1 cellular context compared by ENCODE assay signal in genomic region chr1:100036718-100037664, GRCh38.
TF ChIP-seq lines count a peak whose summit lies in the region.

No MANE protein-coding gene starts in this region.

TF ChIP-seq in GM23338, 12 proteins besides CTCF, POLR2A, EP300 and RAD21 (continued from another document):
- TF ChIP-seq ZNF462 (CRISPR knock-in tag; IDR thresholded peaks at IDR 0.05) (no peak), ZNF114 (CRISPR knock-in tag; IDR thresholded peaks at IDR 0.05) (no peak), CREB1 (CRISPR knock-in tag; IDR thresholded peaks at IDR 0.05; ENCODE audit: low read depth) (no peak), POLR2AphosphoS5 (IDR thresholded peaks at IDR 0.05; ENCODE audit: low read depth) (no peak), ETS1 (IDR thresholded peaks at IDR 0.05) (no peak), NANOG (IDR thresholded peaks at IDR 0.05; ENCODE audit: borderline replicate concordance) (no peak), ZNF331 (CRISPR knock-in tag; IDR thresholded peaks at IDR 0.05; ENCODE audit: low read depth) (no peak), EZH2 (IDR thresholded peaks at IDR 0.05; ENCODE audit: low read depth, unreplicated experiment) (no peak), REST (IDR thresholded peaks at IDR 0.05; ENCODE audit: unreplicated experiment) (no peak)
